Comparison of ENCODE assay signal across 8 cellular contexts in genomic region chr10:86261933-86262665, GRCh38.
DNase-seq lines count a peak whose midpoint lies in the region; ATAC-seq, FAIRE-seq and TF ChIP-seq lines count a peak whose summit lies in the region.

No MANE protein-coding gene starts in this region.

- FAIRE-seq in GM19239 (lab: Jason Lieb, UNC), result no peak

- peaks cover 6% of the 10 kb centered on the region for H3K4me1 ChIP-seq in testis

- peak; percentile 59 for TF ChIP-seq CTCF in GM12865 (IDR thresholded peaks at IDR 0.05; ENCODE audit: insufficient read depth, low read depth, low read length, missing control alignments)
- peak in 1 of 3 experiments; percentile 8 for TF ChIP-seq CTCF in testis (IDR thresholded peaks at IDR 0.05)

- in situ Hi-C loops in ACHN (cut with HindIII; ENCODE audit: low pct_ligation_motif_present, low pct_unique_long_range_greater_than_20kb, low sequenced_read_pairs), result no loop called here

- DNase-seq in ACHN (peak; percentile 24), GM12865 (ENCODE audit: low read depth) (peak; percentile 71), OCI-M1 (lab: John Stamatoyannopoulos, UW) (peak; percentile 68), hippocampal formation (lab: John Stamatoyannopoulos, UW) (peak; percentile 53 to 64), testis (peak; percentile 33), GM19239 (ENCODE audit: insufficient read length, low spot score) (no peak), AG08396 (ENCODE audit: low spot score) (no peak)

- H3K4me3 ChIP-seq in GM12865 (ENCODE audit: low read depth, low read length) (no peak overlapping the region), testis (peak overlapping the region in 1 of 2 donors; percentile 34)

- TF ChIP-seq POLR2A in testis (IDR thresholded peaks at IDR 0.05), result no peak

- 63 to 78% methylated on average over 6 to 14 of the region's 14 CpGs for WGBS in testis, 2 donors

- no peaks in the 10 kb centered on the region for H3K9me3 ChIP-seq in testis

- ATAC-seq in HG02973 (IDR thresholded peaks at IDR 0.05; ENCODE audit: unreplicated experiment), result peak; percentile 68

- H3K36me3 ChIP-seq in testis (ENCODE audit: low read depth, missing control alignments), result no peaks in the 10 kb centered on the region

- intact Hi-C loops in testis (cut with DNase I; ENCODE audit: low total_unique reads), result no loop called here

- no peak overlapping the region for H3K27ac ChIP-seq in testis

- H3K27me3 ChIP-seq in testis, result no peaks in the 10 kb centered on the region

Comparison
In these comparisons a context has a peak if more than half of its experiments do, and no peak if none do; other contexts are left out.
1. DNase-seq: peak in ACHN (single experiment), GM12865 (single experiment), OCI-M1 (single experiment), hippocampal formation (2 of 2) and testis (single experiment); none in GM19239 (single experiment) and AG08396 (single experiment).